8 cellular contexts compared by ENCODE assay signal in the genomic region with DNA sequence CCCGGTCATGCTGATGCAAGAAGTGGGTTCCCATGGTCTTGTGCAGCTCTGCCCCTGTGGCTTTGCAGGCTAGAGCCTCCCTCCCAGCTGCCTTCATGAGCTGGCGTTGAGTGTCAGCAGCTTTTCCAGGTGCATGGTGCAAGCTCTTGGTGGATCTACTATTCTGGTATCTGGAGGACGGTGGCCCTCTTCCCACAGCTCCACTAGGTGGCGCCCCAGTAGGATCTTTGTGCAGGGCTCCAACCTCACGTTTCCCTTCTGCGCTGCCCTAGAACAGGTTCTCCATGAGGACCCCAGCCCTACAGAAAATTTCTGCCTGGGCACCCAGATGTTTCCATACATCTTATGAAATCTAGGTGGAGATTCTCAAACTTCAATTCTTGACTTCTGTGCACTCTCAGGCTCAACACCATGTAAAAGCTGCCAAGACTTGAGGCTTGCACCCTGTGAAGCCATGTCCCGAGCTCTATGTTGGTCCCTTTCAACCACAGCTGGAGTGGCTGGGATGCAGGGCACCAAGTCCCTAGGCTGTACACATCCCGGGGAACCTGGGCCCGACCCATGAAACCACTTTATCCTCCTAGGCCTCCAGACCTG.
DNase-seq lines count a peak whose midpoint lies in the region; ATAC-seq and TF ChIP-seq lines count a peak whose summit lies in the region.

No MANE protein-coding gene starts in this region.

- H3K4me1 ChIP-seq in ovary (ENCODE audit: insufficient read depth) = no peaks in the 10 kb centered on the region
- no peaks in the 10 kb centered on the region for H3K4me1 ChIP-seq in transverse colon

- H3K27ac ChIP-seq in ovary (no peak overlapping the region), transverse colon (no peak overlapping the region)

- H3K4me3 ChIP-seq in ovary (no peak overlapping the region), transverse colon (no peak overlapping the region)

- DNase-seq in NCI-H2196 (lab: John Stamatoyannopoulos, UW; ENCODE audit: unreplicated experiment) = peak; percentile 14
- no peak for DNase-seq in NCI-H2196 treated with DMSO at 0.1 percent for 48 hours (lab: John Stamatoyannopoulos, UW; ENCODE audit: unreplicated experiment)
- peak; percentile 24 for DNase-seq in NCI-H748 treated with DMSO at 0.1 percent for 48 hours (lab: John Stamatoyannopoulos, UW)
- DNase-seq in activated CD8-positive, alpha-beta memory T cell treated with anti-CD3 and anti-CD28 coated beads for 4 hours (ENCODE audit: low read depth in 2 of 2) = peak; percentile 20 to 50
- peak; percentile 27 to 65 (median 52) for DNase-seq in ovary
- peak; percentile 73 for DNase-seq in transverse colon

- no peak for TF ChIP-seq CTCF in ovary (IDR thresholded peaks at IDR 0.05)
- TF ChIP-seq CTCF in transverse colon (IDR thresholded peaks at IDR 0.05) = peak; percentile 57 to 81 (median 77)

- H3K36me3 ChIP-seq in ovary (no peaks in the 10 kb centered on the region), transverse colon (no peaks in the 10 kb centered on the region)

- H3K9me3 ChIP-seq in ovary = no peaks in the 10 kb centered on the region
- no peaks in the 10 kb centered on the region for H3K9me3 ChIP-seq in transverse colon

- ATAC-seq in HG02840 (IDR thresholded peaks at IDR 0.05; ENCODE audit: low FRiP score, unreplicated experiment) (peak; percentile 79), esophagus mucosa (peak; percentile 64)

- H3K27me3 ChIP-seq in ovary = no peaks in the 10 kb centered on the region
- no peaks in the 10 kb centered on the region for H3K27me3 ChIP-seq in transverse colon

- in situ Hi-C loops in transverse colon (cut with MboI; ENCODE audit: low pct_ligation_motif_present in 1 of 4, low pct_unique_long_range_greater_than_20kb in 1 of 4, low sequenced_read_pairs in 3 of 4) = loop anchor here in 1 of 4 donors (25.0 kb wide), 1 partner anchor 1086 kb away; no protein-coding TSS in a partner anchor

- intact Hi-C loops in ovary (cut with DNase I) (no loop called here), transverse colon (cut with DNase I; ENCODE audit: low total_unique reads) (no loop called here)

- WGBS in ovary, 3 donors = 56 to 64% (median 59%) methylated on average over 9 of the region's 9 CpGs
- 42% methylated on average over 9 of the region's 9 CpGs; no CpG with 5 or more reads in 1 of the 2 donors for WGBS in transverse colon (ENCODE audit: low coverage in 1 of 2), 2 donors

- TF ChIP-seq POLR2A in ovary (IDR thresholded peaks at IDR 0.05) (no peak), transverse colon (IDR thresholded peaks at IDR 0.05) (no peak)

- TF ChIP-seq EP300 in ovary (IDR thresholded peaks at IDR 0.05) = no peak
- TF ChIP-seq EP300 in transverse colon (IDR thresholded peaks at IDR 0.05; ENCODE audit: low read depth) = no peak

Comparison
In these comparisons a context has a peak if more than half of its experiments do, and no peak if none do; other contexts are left out.
1. CTCF ChIP-seq: peak in transverse colon (5 of 5); none in ovary (0 of 3).